ENCODE assay signal across 23 cellular contexts in genomic region chr2:60496475-60496874, GRCh38. TPM values are rescaled to one million over a fixed set of nuclear protein-coding genes. Genes with fewer than 3 reads are reported as not detected.
"Had no signal": no experiment of that assay in that cellular context is flagged by ENCODE, and none has a peak within 500 bp of the region (broad histone marks: within the 10 kb centered on the region; RNA-seq: fewer than 3 reads in every experiment).

No MANE protein-coding gene starts in this region.

- H3K36me3 Mint-ChIP-seq: immature natural killer cell; naive thymus-derived CD8-positive, alpha-beta T cell had no signal

- H3K27ac Mint-ChIP-seq: activated CD4-positive, alpha-beta memory T cell treated with anti-CD3 and anti-CD28 coated beads, Interleukin-2, amount 10 ng/mL, durations not matched to agents 7 days and 5 days; activated T-cell treated with anti-CD3 and anti-CD28 coated beads, Interleukin-2, amount 50 U/mL, for 24 hours; activated T-helper 2 cell treated with anti-CD3 and anti-CD28 coated beads, Interferon-gamma antibody, Interleukin-2, Interleukin-4, amounts not matched to agents 10 μg/mL and 5 μg/mL and 100 μg/mL, durations not matched to agents 14 hours and 24 hours and 36 hours; immature natural killer cell had no signal

- H3K36me3 ChIP-seq: esophagus muscularis mucosa, gastroesophageal sphincter, heart left ventricle, sigmoid colon, upper lobe of right lung had no signal

- FAIRE-seq: endothelial cell of umbilical vein, TTC549 had no signal

- H3K27me3 ChIP-seq: esophagus muscularis mucosa, heart left ventricle, sigmoid colon, upper lobe of right lung had no signal

- H3K4me3 ChIP-seq: esophagus muscularis mucosa, gastroesophageal sphincter, heart left ventricle, sigmoid colon, upper lobe of right lung had no signal

- DNase-seq: activated CD4-positive, alpha-beta memory T cell treated with anti-CD3 and anti-CD28 coated beads, Interleukin-2, amount 10 ng/mL, durations not matched to agents 7 days and 5 days; activated CD4-positive, alpha-beta T cell treated with anti-CD3 and anti-CD28 coated beads for 4 hours; activated naive CD4-positive, alpha-beta T cell treated with Interleukin-2 at 50 U/mL for 16 hours; activated T-cell treated with anti-CD3 and anti-CD28 coated beads, Interleukin-2, amount 50 U/mL, for 24 hours; aorta; dermis blood vessel endothelial cell; effector memory CD4-positive, alpha-beta T cell; heart left ventricle; immature natural killer cell; kidney glomerular epithelial cell; left ventricle myocardium superior; mesenchymal stem cell; naive thymus-derived CD8-positive, alpha-beta T cell; sigmoid colon; stimulated activated CD4-positive, alpha-beta T cell treated with anti-CD3 and anti-CD28 coated beads, Interleukin-4, amount 100 ng/mL, for 24 hours; stimulated activated naive CD4-positive, alpha-beta T cell; SW 1271; upper lobe of right lung had no signal

- ATAC-seq: gastroesophageal sphincter; heart left ventricle; left ventricle myocardium superior; naive thymus-derived CD8-positive, alpha-beta T cell; upper lobe of right lung had no signal

- H3K4me1 Mint-ChIP-seq: immature natural killer cell had no signal

- H3K27ac ChIP-seq: esophagus muscularis mucosa, gastroesophageal sphincter, heart left ventricle, sigmoid colon, upper lobe of right lung had no signal

- H3K4me3 Mint-ChIP-seq: activated CD4-positive, alpha-beta memory T cell treated with anti-CD3 and anti-CD28 coated beads, Interleukin-2, amount 10 ng/mL, durations not matched to agents 7 days and 5 days; activated T-cell treated with anti-CD3 and anti-CD28 coated beads, Interleukin-2, amount 50 U/mL, for 24 hours; immature natural killer cell; naive thymus-derived CD8-positive, alpha-beta T cell had no signal

- H3K9me3 Mint-ChIP-seq: activated CD4-positive, alpha-beta memory T cell treated with anti-CD3 and anti-CD28 coated beads, Interleukin-2, amount 10 ng/mL, durations not matched to agents 7 days and 5 days; activated T-cell treated with anti-CD3 and anti-CD28 coated beads, Interleukin-2, amount 50 U/mL, for 24 hours; activated T-helper 2 cell treated with anti-CD3 and anti-CD28 coated beads, Interferon-gamma antibody, Interleukin-2, Interleukin-4, amounts not matched to agents 10 μg/mL and 5 μg/mL and 100 μg/mL, durations not matched to agents 14 hours and 24 hours and 36 hours; immature natural killer cell; naive thymus-derived CD8-positive, alpha-beta T cell had no signal

- H3K9me3 ChIP-seq: esophagus muscularis mucosa, gastroesophageal sphincter, heart left ventricle, sigmoid colon, upper lobe of right lung had no signal

- H3K4me1 ChIP-seq: esophagus muscularis mucosa, gastroesophageal sphincter, upper lobe of right lung had no signal

RNA-seq across cellular contexts. Expression of gene BCL11A, which starts 57.0 kb away (rescaled TPM):
- total RNA-seq: activated CD4-positive, alpha-beta memory T cell treated with anti-CD3 and anti-CD28 coated beads, Interleukin-2, amount 10 ng/mL, durations not matched to agents 7 days and 5 days had no signal
